Comparison of ENCODE assay signal across 1 cellular context in genomic region chr16:29862884-29863668, GRCh38.
A peak's percentile ranks its signal among the peaks of the same experiment; 100 is the strongest.
TF ChIP-seq lines count a peak whose summit lies in the region.

A gene with protein sequence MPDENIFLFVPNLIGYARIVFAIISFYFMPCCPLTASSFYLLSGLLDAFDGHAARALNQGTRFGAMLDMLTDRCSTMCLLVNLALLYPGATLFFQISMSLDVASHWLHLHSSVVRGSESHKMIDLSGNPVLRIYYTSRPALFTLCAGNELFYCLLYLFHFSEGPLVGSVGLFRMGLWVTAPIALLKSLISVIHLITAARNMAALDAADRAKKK (minus strand): TSS chr16:29863226. CDS start chr16:29862857, 369 bp downstream.

TF ChIP-seq in HepG2, 621 proteins besides CTCF, POLR2A, EP300 and RAD21 (continued from another document and continues in another):
- TF ChIP-seq, protein P1, sequence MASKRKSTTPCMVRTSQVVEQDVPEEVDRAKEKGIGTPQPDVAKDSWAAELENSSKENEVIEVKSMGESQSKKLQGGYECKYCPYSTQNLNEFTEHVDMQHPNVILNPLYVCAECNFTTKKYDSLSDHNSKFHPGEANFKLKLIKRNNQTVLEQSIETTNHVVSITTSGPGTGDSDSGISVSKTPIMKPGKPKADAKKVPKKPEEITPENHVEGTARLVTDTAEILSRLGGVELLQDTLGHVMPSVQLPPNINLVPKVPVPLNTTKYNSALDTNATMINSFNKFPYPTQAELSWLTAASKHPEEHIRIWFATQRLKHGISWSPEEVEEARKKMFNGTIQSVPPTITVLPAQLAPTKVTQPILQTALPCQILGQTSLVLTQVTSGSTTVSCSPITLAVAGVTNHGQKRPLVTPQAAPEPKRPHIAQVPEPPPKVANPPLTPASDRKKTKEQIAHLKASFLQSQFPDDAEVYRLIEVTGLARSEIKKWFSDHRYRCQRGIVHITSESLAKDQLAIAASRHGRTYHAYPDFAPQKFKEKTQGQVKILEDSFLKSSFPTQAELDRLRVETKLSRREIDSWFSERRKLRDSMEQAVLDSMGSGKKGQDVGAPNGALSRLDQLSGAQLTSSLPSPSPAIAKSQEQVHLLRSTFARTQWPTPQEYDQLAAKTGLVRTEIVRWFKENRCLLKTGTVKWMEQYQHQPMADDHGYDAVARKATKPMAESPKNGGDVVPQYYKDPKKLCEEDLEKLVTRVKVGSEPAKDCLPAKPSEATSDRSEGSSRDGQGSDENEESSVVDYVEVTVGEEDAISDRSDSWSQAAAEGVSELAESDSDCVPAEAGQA (IDR thresholded peaks at IDR 0.05; ENCODE audit: low read depth) = peak; percentile 79
- TF ChIP-seq, protein P1 (CRISPR knock-in tag; IDR thresholded peaks at IDR 0.05; ENCODE audit: borderline replicate concordance) = no peak
- TF ChIP-seq, protein P2, sequence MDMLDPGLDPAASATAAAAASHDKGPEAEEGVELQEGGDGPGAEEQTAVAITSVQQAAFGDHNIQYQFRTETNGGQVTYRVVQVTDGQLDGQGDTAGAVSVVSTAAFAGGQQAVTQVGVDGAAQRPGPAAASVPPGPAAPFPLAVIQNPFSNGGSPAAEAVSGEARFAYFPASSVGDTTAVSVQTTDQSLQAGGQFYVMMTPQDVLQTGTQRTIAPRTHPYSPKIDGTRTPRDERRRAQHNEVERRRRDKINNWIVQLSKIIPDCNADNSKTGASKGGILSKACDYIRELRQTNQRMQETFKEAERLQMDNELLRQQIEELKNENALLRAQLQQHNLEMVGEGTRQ (IDR thresholded peaks at IDR 0.05; ENCODE audit: low read depth, low read length) = no peak
- TF ChIP-seq, protein P2 (CRISPR knock-in tag; IDR thresholded peaks at IDR 0.05; ENCODE audit: borderline replicate concordance) = no peak; the same call in 1 of the 2 replicates
- TF ChIP-seq MAFK (conservative IDR thresholded peaks at IDR 0.05 in 1 of 2, IDR thresholded peaks at IDR 0.05 in 1 of 2; ENCODE audit: low read length in 2 of 2) (no peak), SSRP1 (CRISPR knock-in tag; IDR thresholded peaks at IDR 0.05) (no peak), MTF1 (CRISPR knock-in tag; IDR thresholded peaks at IDR 0.05) (no peak), MBNL3 (CRISPR knock-in tag; conservative IDR thresholded peaks at IDR 0.05) (no peak), NAIF1 (CRISPR knock-in tag; IDR thresholded peaks at IDR 0.05; ENCODE audit: borderline replicate concordance) (peak; percentile 72; the same call in 1 of the 2 replicates), NFIB (CRISPR knock-in tag; IDR thresholded peaks at IDR 0.05; ENCODE audit: borderline replicate concordance) (no peak), ZSCAN12 (CRISPR knock-in tag; IDR thresholded peaks at IDR 0.05) (no peak), RFX5 (IDR thresholded peaks at IDR 0.05; ENCODE audit: low read depth, low read length) (peak; percentile 54; the same call in 1 of the 2 replicates), ELF4 (CRISPR knock-in tag; IDR thresholded peaks at IDR 0.05; ENCODE audit: borderline replicate concordance) (peak; percentile 84; the same call in 1 of the 2 replicates), ATF2 (CRISPR knock-in tag; IDR thresholded peaks at IDR 0.05) (peak; percentile 99), ZGPAT (CRISPR knock-in tag; IDR thresholded peaks at IDR 0.05) (peak; percentile 91), PATZ1 (CRISPR knock-in tag; IDR thresholded peaks at IDR 0.05) (peak; percentile 70), DMAP1 (CRISPR knock-in tag; IDR thresholded peaks at IDR 0.05) (peak; percentile 79; the same call in 1 of the 2 replicates), RNF2 (conservative IDR thresholded peaks at IDR 0.05; ENCODE audit: low read depth) (0 out of 2 replicates have a peak, but pooled peaks have one; percentile 13), PRPF4 (IDR thresholded peaks at IDR 0.05; ENCODE audit: low read depth, low read length, poor library complexity, severe bottlenecking) (no peak), ZNF335 (CRISPR knock-in tag; IDR thresholded peaks at IDR 0.05) (peak; percentile 58; the same call in 1 of the 2 replicates), ZFAT (CRISPR knock-in tag; conservative IDR thresholded peaks at IDR 0.05) (no peak), PITX1 (CRISPR knock-in tag; IDR thresholded peaks at IDR 0.05) (peak; percentile 95), ZBED4 (CRISPR knock-in tag; IDR thresholded peaks at IDR 0.05; ENCODE audit: borderline replicate concordance) (peak; percentile 71), SP140L (CRISPR knock-in tag; IDR thresholded peaks at IDR 0.05; ENCODE audit: borderline replicate concordance) (0 out of 2 replicates have a peak, but pooled peaks have one; percentile 27)
- TF ChIP-seq, protein P3, sequence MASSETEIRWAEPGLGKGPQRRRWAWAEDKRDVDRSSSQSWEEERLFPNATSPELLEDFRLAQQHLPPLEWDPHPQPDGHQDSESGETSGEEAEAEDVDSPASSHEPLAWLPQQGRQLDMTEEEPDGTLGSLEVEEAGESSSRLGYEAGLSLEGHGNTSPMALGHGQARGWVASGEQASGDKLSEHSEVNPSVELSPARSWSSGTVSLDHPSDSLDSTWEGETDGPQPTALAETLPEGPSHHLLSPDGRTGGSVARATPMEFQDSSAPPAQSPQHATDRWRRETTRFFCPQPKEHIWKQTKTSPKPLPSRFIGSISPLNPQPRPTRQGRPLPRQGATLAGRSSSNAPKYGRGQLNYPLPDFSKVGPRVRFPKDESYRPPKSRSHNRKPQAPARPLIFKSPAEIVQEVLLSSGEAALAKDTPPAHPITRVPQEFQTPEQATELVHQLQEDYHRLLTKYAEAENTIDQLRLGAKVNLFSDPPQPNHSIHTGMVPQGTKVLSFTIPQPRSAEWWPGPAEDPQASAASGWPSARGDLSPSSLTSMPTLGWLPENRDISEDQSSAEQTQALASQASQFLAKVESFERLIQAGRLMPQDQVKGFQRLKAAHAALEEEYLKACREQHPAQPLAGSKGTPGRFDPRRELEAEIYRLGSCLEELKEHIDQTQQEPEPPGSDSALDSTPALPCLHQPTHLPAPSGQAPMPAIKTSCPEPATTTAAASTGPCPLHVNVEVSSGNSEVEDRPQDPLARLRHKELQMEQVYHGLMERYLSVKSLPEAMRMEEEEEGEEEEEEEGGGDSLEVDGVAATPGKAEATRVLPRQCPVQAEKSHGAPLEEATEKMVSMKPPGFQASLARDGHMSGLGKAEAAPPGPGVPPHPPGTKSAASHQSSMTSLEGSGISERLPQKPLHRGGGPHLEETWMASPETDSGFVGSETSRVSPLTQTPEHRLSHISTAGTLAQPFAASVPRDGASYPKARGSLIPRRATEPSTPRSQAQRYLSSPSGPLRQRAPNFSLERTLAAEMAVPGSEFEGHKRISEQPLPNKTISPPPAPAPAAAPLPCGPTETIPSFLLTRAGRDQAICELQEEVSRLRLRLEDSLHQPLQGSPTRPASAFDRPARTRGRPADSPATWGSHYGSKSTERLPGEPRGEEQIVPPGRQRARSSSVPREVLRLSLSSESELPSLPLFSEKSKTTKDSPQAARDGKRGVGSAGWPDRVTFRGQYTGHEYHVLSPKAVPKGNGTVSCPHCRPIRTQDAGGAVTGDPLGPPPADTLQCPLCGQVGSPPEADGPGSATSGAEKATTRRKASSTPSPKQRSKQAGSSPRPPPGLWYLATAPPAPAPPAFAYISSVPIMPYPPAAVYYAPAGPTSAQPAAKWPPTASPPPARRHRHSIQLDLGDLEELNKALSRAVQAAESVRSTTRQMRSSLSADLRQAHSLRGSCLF (CRISPR knock-in tag; IDR thresholded peaks at IDR 0.05; ENCODE audit: borderline replicate concordance) = no peak
